9 cellular contexts compared by ENCODE assay signal in the genomic region with DNA sequence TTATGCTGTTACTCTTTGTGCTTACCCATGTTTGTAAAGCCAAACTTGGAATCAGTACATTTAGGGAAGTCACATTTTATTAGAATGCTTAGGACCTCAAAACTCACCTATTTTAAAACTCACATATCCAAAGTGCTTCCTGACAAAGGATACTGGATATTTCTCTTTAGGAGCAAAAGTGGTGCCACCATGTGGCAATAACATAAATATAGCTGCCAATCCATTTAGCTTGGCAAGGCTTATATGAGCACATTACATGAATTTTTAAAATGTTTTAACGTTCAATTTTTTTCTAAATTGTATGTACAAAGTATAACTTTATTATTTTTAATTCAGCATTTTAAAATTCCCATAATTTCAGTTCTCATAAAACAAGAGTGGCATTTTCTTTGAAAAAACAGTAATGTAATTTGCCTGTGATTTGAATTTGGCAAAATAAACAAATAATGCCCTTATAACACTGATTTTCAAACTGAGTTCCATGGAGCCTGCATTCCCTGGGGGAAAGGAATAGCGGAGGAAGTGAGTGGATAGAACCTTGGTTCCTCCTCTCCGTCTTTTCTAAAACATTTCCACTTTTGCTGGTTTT.
DNase-seq lines count a peak whose midpoint lies in the region; ATAC-seq and FAIRE-seq lines count a peak whose summit lies in the region.
"Had no signal": no experiment of that assay in that cellular context is flagged by ENCODE, and none has a peak within 500 bp of the region (broad histone marks: within the 10 kb centered on the region; RNA-seq: fewer than 3 reads in every experiment).

No MANE protein-coding gene starts in this region.

- DNase-seq in NCI-H2029 treated with DMSO at 0.1 percent for 48 hours (lab: John Stamatoyannopoulos, UW) = peak; percentile 51
- DNase-seq in T47D (ENCODE audit: low read depth in 1 of 2, low spot score in 1 of 2) = peak; percentile 44 to 81
- peak; percentile 66 for DNase-seq in midbrain (lab: John Stamatoyannopoulos, UW)
- DNase-seq in activated T-helper 2 cell treated with anti-CD3 and anti-CD28 coated beads, Interferon-gamma antibody, Interleukin-2, Interleukin-4, amounts not matched to agents 10 μg/mL and 5 μg/mL and 100 μg/mL, durations not matched to agents 14 hours and 24 hours and 36 hours (ENCODE audit: low spot score) = no peak
- DNase-seq in activated T-cell treated with anti-CD3 and anti-CD28 coated beads, Interleukin-2, amount 50 U/mL, for 72 hours = no peak
- DNase-seq in NK-92 treated with Interleukin-12 subunit alpha and Interleukin-12 subunit beta, amount 100 ng/mL, for 24 hours (lab: John Stamatoyannopoulos, UW) = no peak

- ATAC-seq in GM21367 (IDR thresholded peaks at IDR 0.05; ENCODE audit: unreplicated experiment) = no peak
- no peak for ATAC-seq in activated T-cell treated with anti-CD3 and anti-CD28 coated beads, Interleukin-2, amount 50 U/mL, for 72 hours (replicated peaks in 1 of 2)

- no peaks in the 10 kb centered on the region for H3K9me3 Mint-ChIP-seq in activated T-helper 2 cell treated with anti-CD3 and anti-CD28 coated beads, Interferon-gamma antibody, Interleukin-2, Interleukin-4, amounts not matched to agents 10 μg/mL and 5 μg/mL and 100 μg/mL, durations not matched to agents 14 hours and 24 hours and 36 hours
- H3K9me3 Mint-ChIP-seq in activated T-cell treated with anti-CD3 and anti-CD28 coated beads, Interleukin-2, amount 50 U/mL, for 72 hours = peaks cover 0 to under 1% of the 10 kb centered on the region in 2 donors
- H3K9me3 Mint-ChIP-seq: memory B cell had no signal

- intact Hi-C loops in activated T-helper 2 cell treated with anti-CD3 and anti-CD28 coated beads, Interferon-gamma antibody, Interleukin-2, Interleukin-4, amounts not matched to agents 10 μg/mL and 5 μg/mL and 100 μg/mL, durations not matched to agents 14 hours and 24 hours and 36 hours (cut with micrococcal nuclease) = loop anchor here (5.0 kb wide), 1 partner anchor 214 kb away; no protein-coding TSS in a partner anchor

- H3K4me1 Mint-ChIP-seq in activated T-helper 2 cell treated with anti-CD3 and anti-CD28 coated beads, Interferon-gamma antibody, Interleukin-2, Interleukin-4, amounts not matched to agents 10 μg/mL and 5 μg/mL and 100 μg/mL, durations not matched to agents 14 hours and 24 hours and 36 hours (ENCODE audit: low read depth) = no peaks in the 10 kb centered on the region
- H3K4me1 Mint-ChIP-seq in activated T-cell treated with anti-CD3 and anti-CD28 coated beads, Interleukin-2, amount 50 U/mL, for 72 hours (ENCODE audit: low read depth) = no peaks in the 10 kb centered on the region

- no peaks in the 10 kb centered on the region for H3K36me3 Mint-ChIP-seq in activated T-helper 2 cell treated with anti-CD3 and anti-CD28 coated beads, Interferon-gamma antibody, Interleukin-2, Interleukin-4, amounts not matched to agents 10 μg/mL and 5 μg/mL and 100 μg/mL, durations not matched to agents 14 hours and 24 hours and 36 hours (ENCODE audit: low read depth)
- no peaks in the 10 kb centered on the region for H3K36me3 Mint-ChIP-seq in activated T-cell treated with anti-CD3 and anti-CD28 coated beads, Interleukin-2, amount 50 U/mL, for 72 hours (ENCODE audit: insufficient read depth in 2 of 2)

- in situ Hi-C loops in T47D (cut with HindIII; ENCODE audit: low pct_unique_long_range_greater_than_20kb, low sequenced_read_pairs) = no loop called here

- H3K27ac Mint-ChIP-seq in activated T-helper 2 cell treated with anti-CD3 and anti-CD28 coated beads, Interferon-gamma antibody, Interleukin-2, Interleukin-4, amounts not matched to agents 10 μg/mL and 5 μg/mL and 100 μg/mL, durations not matched to agents 14 hours and 24 hours and 36 hours = no peak overlapping the region
- H3K27ac Mint-ChIP-seq in activated T-cell treated with anti-CD3 and anti-CD28 coated beads, Interleukin-2, amount 50 U/mL, for 72 hours = no peak overlapping the region
- H3K27ac Mint-ChIP-seq: memory B cell had no signal

- H3K4me3 Mint-ChIP-seq in activated T-helper 2 cell treated with anti-CD3 and anti-CD28 coated beads, Interferon-gamma antibody, Interleukin-2, Interleukin-4, amounts not matched to agents 10 μg/mL and 5 μg/mL and 100 μg/mL, durations not matched to agents 14 hours and 24 hours and 36 hours (ENCODE audit: low read depth) = no peak overlapping the region
- no peak overlapping the region for H3K4me3 Mint-ChIP-seq in activated T-cell treated with anti-CD3 and anti-CD28 coated beads, Interleukin-2, amount 50 U/mL, for 72 hours
- H3K4me3 Mint-ChIP-seq: memory B cell had no signal

- H3K27me3 Mint-ChIP-seq in activated T-helper 2 cell treated with anti-CD3 and anti-CD28 coated beads, Interferon-gamma antibody, Interleukin-2, Interleukin-4, amounts not matched to agents 10 μg/mL and 5 μg/mL and 100 μg/mL, durations not matched to agents 14 hours and 24 hours and 36 hours (ENCODE audit: low read depth) = no peaks in the 10 kb centered on the region
- H3K27me3 Mint-ChIP-seq in activated T-cell treated with anti-CD3 and anti-CD28 coated beads, Interleukin-2, amount 50 U/mL, for 72 hours (ENCODE audit: low read depth) = no peaks in the 10 kb centered on the region
- H3K27me3 Mint-ChIP-seq: memory B cell had no signal

- FAIRE-seq in G401.6 (lab: Jason Lieb, UNC) = peak; percentile 99

Comparison
In these comparisons a context has a peak if more than half of its experiments do, and no peak if none do; other contexts are left out.
1. DNase-seq: peak in NCI-H2029 treated with DMSO at 0.1 percent for 48 hours (single experiment), T47D (2 of 2) and midbrain (single experiment); none in activated T-helper 2 cell treated with anti-CD3 and anti-CD28 coated beads, Interferon-gamma antibody, Interleukin-2, Interleukin-4, amounts not matched to agents 10 μg/mL and 5 μg/mL and 100 μg/mL, durations not matched to agents 14 hours and 24 hours and 36 hours (single experiment), activated T-cell treated with anti-CD3 and anti-CD28 coated beads, Interleukin-2, amount 50 U/mL, for 72 hours (0 of 2) and NK-92 treated with Interleukin-12 subunit alpha and Interleukin-12 subunit beta, amount 100 ng/mL, for 24 hours (single experiment).